Comparison of ENCODE assay signal across 14 cellular contexts in genomic region chr1:152043870-152044269, GRCh38. TPM values are rescaled to one million over a fixed set of nuclear protein-coding genes. Genes with fewer than 3 reads are reported as not detected.
DNase-seq lines count a peak whose midpoint lies in the region; ATAC-seq and TF ChIP-seq lines count a peak whose summit lies in the region.
"Had no signal": no experiment of that assay in that cellular context is flagged by ENCODE, and none has a peak within 500 bp of the region (broad histone marks: within the 10 kb centered on the region; RNA-seq: fewer than 3 reads in every experiment).

No MANE protein-coding gene starts in this region.

- CTCF ChIA-PET in mammary epithelial cell (lab: Charles Lee; ENCODE audit: low non-redundant PET) = no interaction called here

- H3K36me3 Mint-ChIP-seq in GM23338 (ENCODE audit: low read depth) = no peaks in the 10 kb centered on the region
- H3K36me3 Mint-ChIP-seq: CD8-positive, alpha-beta T cell had no signal

- H3K79me2 ChIP-seq in GM23338 (replicated peaks; ENCODE audit: insufficient read depth) (no peaks in the 10 kb centered on the region), mammary epithelial cell (ENCODE audit: insufficient read depth, low read length) (no peaks in the 10 kb centered on the region), mesendoderm (ENCODE audit: control insufficient read depth, insufficient read depth, low read length) (no peaks in the 10 kb centered on the region)

- H3K4me3 Mint-ChIP-seq in GM23338 = peak overlapping the region; percentile 19; the same call in 2 of the 3 replicates
- H3K4me3 Mint-ChIP-seq: CD8-positive, alpha-beta T cell had no signal

- no peaks in the 10 kb centered on the region for H4K20me1 ChIP-seq in GM23338 (replicated peaks; ENCODE audit: insufficient read depth)
- no peaks in the 10 kb centered on the region for H4K20me1 ChIP-seq in mammary epithelial cell (ENCODE audit: insufficient read depth, low read length)

- no peak overlapping the region for H3K23ac ChIP-seq in mesendoderm (ENCODE audit: low read length)

- H3K4me2 ChIP-seq in GM23338 (peak overlapping the region; percentile 55), mammary epithelial cell (ENCODE audit: insufficient read depth, low read depth, low read length) (no peak overlapping the region), mesendoderm (ENCODE audit: low read length) (no peak overlapping the region)

- H2AK5ac ChIP-seq in mesendoderm (ENCODE audit: low read length) = no peak overlapping the region

- H3K56ac ChIP-seq in mesendoderm (ENCODE audit: low read length) = no peak overlapping the region

- in situ Hi-C loops in mammary epithelial cell (cut with MboI; ENCODE audit: low sequenced_read_pairs in 2 of 2) = no loop called here

- H3K4me3 ChIP-seq in GM23338 (peak overlapping the region; percentile 18; the same call in 1 of the 2 replicates), HUES6 (ENCODE audit: low read depth, low read length) (no peak overlapping the region), mammary epithelial cell (replicated peaks in 1 of 3; ENCODE audit: insufficient read depth in 1 of 3, low read depth in 2 of 3, low read length in 3 of 3) (no peak overlapping the region), mesendoderm (ENCODE audit: low read length) (no peak overlapping the region), thyroid gland (replicated peaks in 1 of 3) (no peak overlapping the region)

- H2BK5ac ChIP-seq in mesendoderm (ENCODE audit: low read length) = no peak overlapping the region

- no peaks in the 10 kb centered on the region for H3K79me1 ChIP-seq in mesendoderm (ENCODE audit: low read length)

- peaks cover 21% of the 10 kb centered on the region for H3K27me3 ChIP-seq in GM23338 (ENCODE audit: insufficient read depth)
- peaks cover 9% of the 10 kb centered on the region for H3K27me3 ChIP-seq in HUES6 (ENCODE audit: control insufficient read depth, insufficient read depth, low read length)
- no peaks in the 10 kb centered on the region for H3K27me3 ChIP-seq in mammary epithelial cell (ENCODE audit: insufficient read depth, low read length)
- no peaks in the 10 kb centered on the region for H3K27me3 ChIP-seq in mesendoderm (ENCODE audit: insufficient read depth, low read length, poor library complexity)
- H3K27me3 ChIP-seq in thyroid gland = no peaks in the 10 kb centered on the region
- H3K27me3 ChIP-seq: BE2C had no signal

- DNase-seq in GM23338 (ENCODE audit: low spot score) = peak; percentile 75
- DNase-seq in mammary epithelial cell = no peak
- DNase-seq in mesendoderm = peak; percentile 39
- no peak for DNase-seq in thyroid gland
- DNase-seq in OCI-M2 (lab: John Stamatoyannopoulos, UW; ENCODE audit: unreplicated experiment) = no peak
- no peak for DNase-seq in glomerular visceral epithelial cell (ENCODE audit: extremely low spot score)
- DNase-seq: BE2C; CD8-positive, alpha-beta T cell; NCI-H1694; SIG-M5 had no signal

- peak overlapping the region; percentile 47 for H3K18ac ChIP-seq in mesendoderm (ENCODE audit: low read length)

- ATAC-seq in GM23338 = peak; percentile 46
- ATAC-seq: CD8-positive, alpha-beta T cell had no signal

- peaks cover 12% of the 10 kb centered on the region for H3K27me3 Mint-ChIP-seq in GM23338 (ENCODE audit: insufficient read depth, low read depth, poor library complexity)

- H3K4me1 Mint-ChIP-seq in GM23338 = peaks cover 32% of the 10 kb centered on the region

- H3K4ac ChIP-seq in mesendoderm (ENCODE audit: low read depth, low read length) = no peak overlapping the region

- H2AFZ ChIP-seq in GM23338 (no peak overlapping the region), mammary epithelial cell (ENCODE audit: low read depth, low read length) (peak overlapping the region; percentile 30)

- H3F3A ChIP-seq in GM23338 (replicated peaks; ENCODE audit: low read depth) = peaks cover 9% of the 10 kb centered on the region

- dilution Hi-C loops in mammary epithelial cell (cut with HindIII; ENCODE audit: low sequenced_read_pairs) = no loop called here

- no peaks in the 10 kb centered on the region for H3K9me3 Mint-ChIP-seq in GM23338
- H3K9me3 Mint-ChIP-seq: CD8-positive, alpha-beta T cell had no signal

- no peaks in the 10 kb centered on the region for H3K9me3 ChIP-seq in HUES6 (ENCODE audit: control insufficient read depth, insufficient read depth, low read depth, low read length)
- no peaks in the 10 kb centered on the region for H3K9me3 ChIP-seq in mammary epithelial cell (replicated peaks; ENCODE audit: insufficient read depth, low read length)
- H3K9me3 ChIP-seq in thyroid gland = no peaks in the 10 kb centered on the region
- H3K9me3 ChIP-seq: BE2C had no signal

- intact Hi-C loops in mammary epithelial cell (cut with micrococcal nuclease) = no loop called here
- intact Hi-C loops in thyroid gland (cut with DNase I) = no loop called here

- no peak for TF ChIP-seq CTCF in GM23338 (conservative IDR thresholded peaks at IDR 0.05; ENCODE audit: low read depth in 2 of 2)
- TF ChIP-seq CTCF in mammary epithelial cell (conservative IDR thresholded peaks at IDR 0.05 in 1 of 2, IDR thresholded peaks at IDR 0.05 in 1 of 2; ENCODE audit: extremely low read depth in 1 of 2, insufficient read depth in 1 of 2, low read depth in 1 of 2, low read length in 2 of 2) = no peak
- no peak for TF ChIP-seq CTCF in thyroid gland (IDR thresholded peaks at IDR 0.05)

- H3K4me1 ChIP-seq in GM23338 (ENCODE audit: insufficient read depth) (peaks cover 39% of the 10 kb centered on the region), HUES6 (ENCODE audit: control insufficient read depth, insufficient read depth, low read length) (peaks cover 44% of the 10 kb centered on the region), mammary epithelial cell (ENCODE audit: insufficient read depth, low read length) (peaks cover 39% of the 10 kb centered on the region), mesendoderm (ENCODE audit: control insufficient read depth, low read depth, low read length) (peaks cover 2% of the 10 kb centered on the region), thyroid gland (peaks cover 24 to 42% of the 10 kb centered on the region in 2 donors)

- peaks cover 17% of the 10 kb centered on the region for H3K9me2 ChIP-seq in GM23338 (ENCODE audit: insufficient read depth)

- H3K36me3 ChIP-seq in GM23338 (ENCODE audit: insufficient read depth) = no peaks in the 10 kb centered on the region
- H3K36me3 ChIP-seq in HUES6 (ENCODE audit: control insufficient read depth, insufficient read depth, low read length) = no peaks in the 10 kb centered on the region
- H3K36me3 ChIP-seq in mammary epithelial cell (ENCODE audit: insufficient read depth, low read length) = no peaks in the 10 kb centered on the region
- H3K36me3 ChIP-seq in mesendoderm (ENCODE audit: control insufficient read depth, insufficient read depth, low read length) = no peaks in the 10 kb centered on the region
- no peaks in the 10 kb centered on the region for H3K36me3 ChIP-seq in thyroid gland
- H3K36me3 ChIP-seq: BE2C had no signal

- no peak for TF ChIP-seq POLR2A in thyroid gland (IDR thresholded peaks at IDR 0.05)

- no peak overlapping the region for H2BK15ac ChIP-seq in mesendoderm (replicated peaks; ENCODE audit: low read depth)

- no peak overlapping the region for H4K8ac ChIP-seq in mesendoderm (ENCODE audit: low read depth, low read length)

- H2BK120ac ChIP-seq in mesendoderm (ENCODE audit: low read depth, low read length) = no peak overlapping the region

- H3K27ac Mint-ChIP-seq in GM23338 = 0 out of 2 replicates have a peak overlapping the region, but pooled peaks have one; percentile 6
- H3K27ac Mint-ChIP-seq: CD8-positive, alpha-beta T cell had no signal

- no peak overlapping the region for H4K5ac ChIP-seq in mesendoderm (ENCODE audit: low read length)

- H3K9ac ChIP-seq in HUES6 (ENCODE audit: low read length) (no peak overlapping the region), mammary epithelial cell (ENCODE audit: insufficient read depth, low read length) (no peak overlapping the region), mesendoderm (ENCODE audit: low read length) (no peak overlapping the region)

- 34% methylated on average over 5 of the region's 5 CpGs for WGBS in mammary epithelial cell (ENCODE audit: low coverage, missing lambda C conversion rate)
- WGBS in mesendoderm (ENCODE audit: extremely low coverage, insufficient coverage, low lambda C conversion rate) = no CpG with 5 or more reads among the region's 5 CpGs
- 72 to 75% methylated on average over 5 of the region's 5 CpGs for WGBS in thyroid gland, 2 donors

- no TSS peak for BruUV-seq in mammary epithelial cell (replicated peaks; lab: Mats Ljungman, UMichigan)

- peak overlapping the region; percentile 16; the same call in 1 of the 2 replicates for H3K27ac ChIP-seq in GM23338 (ENCODE audit: low read depth)
- H3K27ac ChIP-seq in HUES6 (ENCODE audit: low read depth, low read length) = peak overlapping the region; percentile 70; the same call in 1 of the 2 replicates
- no peak overlapping the region for H3K27ac ChIP-seq in mammary epithelial cell (ENCODE audit: insufficient read depth, low read depth, low read length)
- H3K27ac ChIP-seq in mesendoderm (ENCODE audit: low read depth, low read length) = no peak overlapping the region
- peak overlapping the region in 1 of 3 donors; percentile 35 for H3K27ac ChIP-seq in thyroid gland

RNA-seq across cellular contexts. Expression of gene S100A11, which starts 7.1 kb away (rescaled TPM):
- total RNA-seq in GM23338 (2014; rRNA removed; shearing (Covaris generic)) = 73.1 and 78.6 TPM in 2 replicates
- polyA plus RNA-seq in GM23338 (2016; fragmentation: Nextera tagmentation; extraction: Ambion mirVana) (596 and 668 TPM in 2 replicates), mammary epithelial cell (4,742 TPM)
- total RNA-seq in mammary epithelial cell (1,000 to 10,000 TPM in 1 of 2 donors, 100 to 1,000 TPM in 1; 395 to 2,534 TPM), thyroid gland (100 to 1,000 TPM; 120 to 368 (median 160) TPM)
- polyA minus RNA-seq in mammary epithelial cell = 4,355 TPM
- 847 TPM for polyA plus RNA-seq in mesendoderm (2013, experiment 1 of 2)
- 867 TPM for polyA plus RNA-seq in mesendoderm (2013, experiment 2 of 2)

RNA-seq across cellular contexts. Expression of gene TCHHL1, which starts 45.0 kb away (rescaled TPM):
- total RNA-seq in GM23338 (2014; rRNA removed; shearing (Covaris generic)) = not detected in 2 replicates
- polyA plus RNA-seq in GM23338 (2016; fragmentation: Nextera tagmentation; extraction: Ambion mirVana) = not detected in 2 replicates
- total RNA-seq in mammary epithelial cell = not detected
- not detected for polyA plus RNA-seq in mammary epithelial cell
- polyA minus RNA-seq in mammary epithelial cell = not detected
- not detected for polyA plus RNA-seq in mesendoderm (2013, experiment 1 of 2)
- polyA plus RNA-seq in mesendoderm (2013, experiment 2 of 2) = not detected
- total RNA-seq in thyroid gland = not detected
- total RNA-seq: CD8-positive, alpha-beta T cell; Daoy; H4; RPMI7951 had no signal

RNA-seq across cellular contexts. Expression of gene S100A10, which starts 50.2 kb away (rescaled TPM):
- total RNA-seq in GM23338 (2014; rRNA removed; shearing (Covaris generic)) = 25.6 and 35.9 TPM in 2 replicates
- polyA plus RNA-seq in GM23338 (2016; fragmentation: Nextera tagmentation; extraction: Ambion mirVana) (634 and 677 TPM in 2 replicates), mammary epithelial cell (1,008 TPM)
- total RNA-seq in mammary epithelial cell (1,000 to 10,000 TPM in 1 of 2 donors, 100 to 1,000 TPM in 1; 213 to 2,371 TPM), thyroid gland (10 to 100 TPM; 11.2 to 64.0 (median 35.6) TPM)
- polyA minus RNA-seq in mammary epithelial cell = 997 TPM
- polyA plus RNA-seq in mesendoderm (2013, experiment 1 of 2) = 181 TPM
- polyA plus RNA-seq in mesendoderm (2013, experiment 2 of 2) = 187 TPM

Comparison
In these comparisons a context has a peak if more than half of its experiments do, and no peak if none do; other contexts are left out.
1. DNase-seq: peak in GM23338 (single experiment) and mesendoderm (single experiment); none in mammary epithelial cell (single experiment), thyroid gland (0 of 2), OCI-M2 (single experiment) and glomerular visceral epithelial cell (single experiment).
2. H3K27ac ChIP-seq: peak in GM23338 (single experiment) and HUES6 (single experiment); none in mammary epithelial cell (single experiment) and mesendoderm (single experiment).